Comparison of ENCODE assay signal across 8 cellular contexts in genomic region chr14:77027538-77028383, GRCh38. TPM values are rescaled to one million over a fixed set of nuclear protein-coding genes. Genes with fewer than 3 reads are reported as not detected.
DNase-seq lines count a peak whose midpoint lies in the region; ATAC-seq and TF ChIP-seq lines count a peak whose summit lies in the region.

No MANE protein-coding gene starts in this region.

- peak; percentile 37 to 82 (median 69) for DNase-seq in CD8-positive, alpha-beta T cell
- DNase-seq in GM19240 (ENCODE audit: insufficient read length, low spot score) (peak; percentile 50), RWPE1 (ENCODE audit: low spot score) (no peak), cardiac muscle cell (ENCODE audit: low read depth in 1 of 2, low spot score in 1 of 2) (peak; percentile 66 to 86), trophoblast cell (peak; percentile 97 to 98), middle frontal gyrus (ENCODE audit: extremely low spot score, low spot score) (no peak)
- DNase-seq in activated naive CD4-positive, alpha-beta T cell treated with anti-CD3 and anti-CD28 coated beads, Interleukin-2, amount 50 U/mL, for 72 hours (ENCODE audit: low spot score in 2 of 2), result peak; percentile 55 to 81

- H3K4me3 ChIP-seq in CD8-positive, alpha-beta T cell (ENCODE audit: low read depth, low read length), result peak overlapping the region; percentile 66
- H3K4me3 ChIP-seq in cardiac muscle cell, result peak overlapping the region; percentile 85
- H3K4me3 ChIP-seq in trophoblast cell (ENCODE audit: low read depth, low read length), result peak overlapping the region; percentile 81

- H3K4me3 Mint-ChIP-seq in CD8-positive, alpha-beta T cell, result peak overlapping the region; percentile 93

- peak overlapping the region; percentile 83 for H4K12ac ChIP-seq in trophoblast cell (ENCODE audit: low read depth, low read length)

- peaks cover 72% of the 10 kb centered on the region for H3K4me1 ChIP-seq in CD8-positive, alpha-beta T cell (ENCODE audit: insufficient read depth, low read length)
- H3K4me1 ChIP-seq in cardiac muscle cell (ENCODE audit: low read depth) (peaks cover 47% of the 10 kb centered on the region), trophoblast cell (ENCODE audit: control insufficient read depth in 1 of 2, insufficient read depth in 2 of 2, low read length in 2 of 2) (peaks cover 28 to 39% of the 10 kb centered on the region in 2 experiments)

- H3K36me3 Mint-ChIP-seq in CD8-positive, alpha-beta T cell, result peaks cover 33% of the 10 kb centered on the region
- H3K36me3 Mint-ChIP-seq in activated naive CD4-positive, alpha-beta T cell treated with anti-CD3 and anti-CD28 coated beads, Interleukin-2, amount 50 U/mL, for 72 hours, result peaks cover 10 to 42% of the 10 kb centered on the region in 2 donors

- peak overlapping the region; percentile 90 for H2AK5ac ChIP-seq in trophoblast cell (ENCODE audit: low read length)

- H3K9ac ChIP-seq in trophoblast cell (ENCODE audit: low read length), result peak overlapping the region; percentile 81

- H3K18ac ChIP-seq in trophoblast cell (ENCODE audit: low read length), result peak overlapping the region; percentile 97

- CTCF ChIA-PET in CD8-positive, alpha-beta T cell (lab: Charles Lee), result interaction anchor here (0.7 to 5.7 kb wide), 18 partner anchors 8 to 155 kb away, joined by 3 to 26 read pairs (median 4); no protein-coding TSS in a partner anchor
- CTCF ChIA-PET in RWPE1 (lab: Yijun Ruan, JAX), result interaction anchor here (0.5 to 2.9 kb wide), 14 partner anchors 11 to 155 kb away, joined by 3 to 20 read pairs (median 4); no protein-coding TSS in a partner anchor

- H3K14ac ChIP-seq in trophoblast cell (ENCODE audit: low read length), result peak overlapping the region; percentile 93

- H3K27ac Mint-ChIP-seq in CD8-positive, alpha-beta T cell, result peak overlapping the region; percentile 96
- peak overlapping the region in 1 of 2 donors; percentile 88 for H3K27ac Mint-ChIP-seq in activated naive CD4-positive, alpha-beta T cell treated with anti-CD3 and anti-CD28 coated beads, Interleukin-2, amount 50 U/mL, for 72 hours

- no CpG with 5 or more reads among the region's 81 CpGs for WGBS in trophoblast cell (ENCODE audit: extremely low coverage, insufficient coverage, insufficient read length)

- peak; percentile 39 for ATAC-seq in CD8-positive, alpha-beta T cell
- peak; percentile 24 for ATAC-seq in HG03378 (IDR thresholded peaks at IDR 0.05; ENCODE audit: unreplicated experiment)
- ATAC-seq in activated naive CD4-positive, alpha-beta T cell treated with anti-CD3 and anti-CD28 coated beads, Interleukin-2, amount 50 U/mL, for 72 hours, result peak; percentile 20 to 40

- peaks cover 34% of the 10 kb centered on the region for H3K79me2 ChIP-seq in trophoblast cell (ENCODE audit: control insufficient read depth, insufficient read depth, low read length, poor library complexity)

- H3K9me3 ChIP-seq in CD8-positive, alpha-beta T cell (ENCODE audit: low read length), result no peaks in the 10 kb centered on the region
- no peaks in the 10 kb centered on the region for H3K9me3 ChIP-seq in cardiac muscle cell (ENCODE audit: low read depth)
- H3K9me3 ChIP-seq in trophoblast cell (ENCODE audit: insufficient read depth, low read depth, low read length), result no peaks in the 10 kb centered on the region

- no peaks in the 10 kb centered on the region for H3K27me3 ChIP-seq in CD8-positive, alpha-beta T cell (ENCODE audit: insufficient read depth, low read length)
- H3K27me3 ChIP-seq in cardiac muscle cell (no peaks in the 10 kb centered on the region), trophoblast cell (ENCODE audit: insufficient read depth, low read length) (no peaks in the 10 kb centered on the region)

- H2BK5ac ChIP-seq in trophoblast cell (ENCODE audit: low read depth, low read length, poor library complexity), result peak overlapping the region; percentile 96

- POLR2A ChIA-PET in CD8-positive, alpha-beta T cell (lab: Charles Lee), result interaction anchor here (0.7 to 6.4 kb wide), 19 partner anchors 8 to 293 kb away, joined by 3 to 89 read pairs (median 4); partner anchors contain the start of gene GSTZ1
- POLR2A ChIA-PET in RWPE1 (lab: Yijun Ruan, JAX; ENCODE audit: low non-redundant PET), result interaction anchor here (0.6 to 1.3 kb wide), 5 partner anchors 36 to 109 kb away, joined by 3 to 5 read pairs (median 3); no protein-coding TSS in a partner anchor

- TF ChIP-seq CTCF in CD8-positive, alpha-beta T cell (IDR thresholded peaks at IDR 0.05), result peak; percentile 24
- peak; percentile 19; the same call in 1 of the 2 replicates for TF ChIP-seq CTCF in RWPE1 (conservative IDR thresholded peaks at IDR 0.05; ENCODE audit: low read depth)
- no peak for TF ChIP-seq CTCF in cardiac muscle cell (IDR thresholded peaks at IDR 0.05; ENCODE audit: low read depth, low read length)

- peaks cover 61% of the 10 kb centered on the region for H3K4me1 Mint-ChIP-seq in CD8-positive, alpha-beta T cell (ENCODE audit: low read depth)

- peak overlapping the region; percentile 93 for H2BK12ac ChIP-seq in trophoblast cell (ENCODE audit: low read length)

- peak overlapping the region; percentile 72 for H3K4me2 ChIP-seq in trophoblast cell (ENCODE audit: low read length)

- peak overlapping the region; percentile 93 for H2BK120ac ChIP-seq in trophoblast cell (ENCODE audit: insufficient read depth, low read length, poor library complexity)

- intact Hi-C loops in CD8-positive, alpha-beta T cell (cut with DNase I, micrococcal nuclease), result loop anchor here (1.0 to 5.0 kb wide), 11 partner anchors 13 to 430 kb away; partner anchors contain the start of genes ANGEL1 (in 2 of the 2), CIPC (in 2 of the 2), AHSA1 (in 1 of the 2) and POMT2 (in 1 of the 2)

- H3K36me3 ChIP-seq in CD8-positive, alpha-beta T cell (ENCODE audit: insufficient read depth, low read length), result no peaks in the 10 kb centered on the region
- no peaks in the 10 kb centered on the region for H3K36me3 ChIP-seq in cardiac muscle cell
- H3K36me3 ChIP-seq in trophoblast cell (ENCODE audit: control insufficient read depth in 1 of 2, insufficient read depth in 2 of 2, low read length in 2 of 2), result peaks cover 11 to 14% of the 10 kb centered on the region in 2 experiments

- no peaks in the 10 kb centered on the region for H3K9me3 Mint-ChIP-seq in CD8-positive, alpha-beta T cell
- no peaks in the 10 kb centered on the region for H3K9me3 Mint-ChIP-seq in activated naive CD4-positive, alpha-beta T cell treated with anti-CD3 and anti-CD28 coated beads, Interleukin-2, amount 50 U/mL, for 72 hours

- H4K91ac ChIP-seq in trophoblast cell (ENCODE audit: low read depth, low read length), result peak overlapping the region; percentile 98

- peak overlapping the region; percentile 77 for H2AFZ ChIP-seq in trophoblast cell (ENCODE audit: insufficient read depth, low read length, poor library complexity)

- H3K27me3 Mint-ChIP-seq in CD8-positive, alpha-beta T cell (ENCODE audit: low read depth), result no peaks in the 10 kb centered on the region

- H3K4ac ChIP-seq in trophoblast cell (ENCODE audit: low read depth, low read length), result peak overlapping the region; percentile 92

- peak overlapping the region; percentile 90 for H4K8ac ChIP-seq in trophoblast cell (ENCODE audit: low read depth, low read length)

- H3K27ac ChIP-seq in CD8-positive, alpha-beta T cell (ENCODE audit: low read depth, low read length), result peak overlapping the region; percentile 90
- peak overlapping the region; percentile 99 for H3K27ac ChIP-seq in RWPE1
- H3K27ac ChIP-seq in cardiac muscle cell, result peak overlapping the region; percentile 96
- H3K27ac ChIP-seq in trophoblast cell (ENCODE audit: low read depth, low read length), result peak overlapping the region; percentile 99

- H3K79me1 ChIP-seq in trophoblast cell (ENCODE audit: low read length), result peaks cover 45% of the 10 kb centered on the region

- no peak overlapping the region for H3K23ac ChIP-seq in trophoblast cell (ENCODE audit: low read length)

RNA-seq across cellular contexts. Expression of gene IRF2BPL, which starts 0.7 kb away (rescaled TPM):
- 10 to 100 TPM; 53.7 to 53.9 TPM for total RNA-seq in CD8-positive, alpha-beta T cell
- total RNA-seq in activated naive CD4-positive, alpha-beta T cell treated with anti-CD3 and anti-CD28 coated beads, Interleukin-2, amount 50 U/mL, for 72 hours, result 10 to 100 TPM; 26.6 to 85.4 TPM
- 128 and 185 TPM in 2 replicates for total RNA-seq in cardiac muscle cell
- polyA plus RNA-seq in cardiac muscle cell, result 43.7 and 88.2 TPM in 2 replicates
- 21.4 and 23.0 TPM in 2 replicates for polyA plus RNA-seq in trophoblast cell (2013)

Comparison
In these comparisons a context has a peak if more than half of its experiments do, and no peak if none do; other contexts are left out.
1. DNase-seq: peak in CD8-positive, alpha-beta T cell (7 of 7), GM19240 (single experiment), activated naive CD4-positive, alpha-beta T cell treated with anti-CD3 and anti-CD28 coated beads, Interleukin-2, amount 50 U/mL, for 72 hours (2 of 2), cardiac muscle cell (2 of 2) and trophoblast cell (2 of 2); none in RWPE1 (single experiment) and middle frontal gyrus (single experiment).
2. Peak in every context shown above with its lines, with median percentiles within 50 percentile points of each other: ATAC-seq, H3K27ac ChIP-seq and H3K4me3 ChIP-seq.